Comparison of ENCODE assay signal across 11 cellular contexts in the genomic region with DNA sequence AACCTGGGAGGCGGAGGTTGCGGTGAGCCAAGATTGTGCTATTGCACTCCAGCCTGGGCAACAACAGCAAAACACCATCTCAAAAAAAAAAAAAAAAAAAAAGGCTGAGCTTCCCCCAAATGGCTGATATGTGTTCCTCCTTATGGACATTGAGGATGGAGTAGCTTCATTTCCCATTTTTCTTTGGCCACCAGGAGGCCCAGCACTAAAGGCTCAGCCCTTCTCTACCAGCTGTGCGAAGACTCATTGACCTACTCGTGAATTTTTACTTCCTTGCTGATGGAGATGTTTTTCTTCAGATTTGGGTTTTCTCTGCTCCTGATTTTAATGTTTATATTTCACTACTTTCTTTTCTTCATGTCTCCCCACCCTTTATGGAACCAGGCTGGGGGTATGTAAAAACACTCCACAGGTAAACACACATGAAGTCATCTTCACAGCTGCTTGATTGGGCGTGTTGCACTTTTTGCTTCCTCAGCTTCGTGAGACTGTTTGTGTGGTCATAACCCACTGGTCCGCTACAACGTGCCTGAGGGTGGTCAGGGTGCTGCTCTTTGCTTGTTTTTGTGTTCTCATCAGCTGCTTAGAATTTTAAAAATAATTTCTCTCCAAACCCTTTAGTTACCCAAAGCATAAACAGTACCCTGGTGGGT. TPM values are rescaled to one million over a fixed set of nuclear protein-coding genes. Genes with fewer than 3 reads are reported as not detected.
A peak's percentile ranks its signal among the peaks of the same experiment; 100 is the strongest.
DNase-seq lines count a peak whose midpoint lies in the region; FAIRE-seq and TF ChIP-seq lines count a peak whose summit lies in the region.
"Had no signal": no experiment of that assay in that cellular context is flagged by ENCODE, and none has a peak within 500 bp of the region (broad histone marks: within the 10 kb centered on the region; RNA-seq: fewer than 3 reads in every experiment).

No MANE protein-coding gene starts in this region.

- H3K4me1 Mint-ChIP-seq in glutamatergic neuron (ENCODE audit: low read depth, unreplicated experiment): peaks cover 7% of the 10 kb centered on the region

- FAIRE-seq in GM19239 (lab: Jason Lieb, UNC): no peak
- FAIRE-seq: D721Med, pancreas had no signal

- H3K27ac ChIP-seq in 22Rv1: no peak overlapping the region
- H3K27ac ChIP-seq: SJSA1 had no signal

- peak; percentile 54 for DNase-seq in SK-MEL-5 (ENCODE audit: low read depth, low spot score)
- DNase-seq in glutamatergic neuron: no peak
- no peak for DNase-seq in GM19239 (ENCODE audit: insufficient read length, low spot score)
- no peak for DNase-seq in cerebellar nuclear complex (lab: John Stamatoyannopoulos, UW)
- DNase-seq in nucleus accumbens (lab: John Stamatoyannopoulos, UW): no peak
- no peak for DNase-seq in COLO668 (lab: John Stamatoyannopoulos, UW; ENCODE audit: unreplicated experiment)

- peaks cover 9% of the 10 kb centered on the region for H3K27me3 Mint-ChIP-seq in glutamatergic neuron (ENCODE audit: unreplicated experiment)

- H3K4me3 ChIP-seq in GM12875 (ENCODE audit: low read depth, low read length): no peak overlapping the region
- H3K4me3 ChIP-seq: pancreas, SJSA1 had no signal

- H3K36me3 Mint-ChIP-seq in glutamatergic neuron (ENCODE audit: unreplicated experiment): peaks cover 5% of the 10 kb centered on the region

- in situ Hi-C loops in SK-MEL-5 (cut with HindIII; ENCODE audit: low pct_unique_long_range_greater_than_20kb, low sequenced_read_pairs): no loop called here

- H3K4me3 Mint-ChIP-seq in glutamatergic neuron (ENCODE audit: unreplicated experiment): no peak overlapping the region

- TF ChIP-seq CTCF in 22Rv1 (IDR thresholded peaks at IDR 0.05) (peak; percentile 22; the same call in 1 of the 2 replicates), GM12875 (IDR thresholded peaks at IDR 0.05; ENCODE audit: borderline replicate concordance, insufficient read depth, low read depth, low read length) (0 out of 2 replicates have a peak, but pooled peaks have one; percentile 12), glutamatergic neuron (IDR thresholded peaks at IDR 0.05; ENCODE audit: partially characterized antibody, unreplicated experiment) (peak; percentile 13)

- H3K27ac Mint-ChIP-seq in glutamatergic neuron (ENCODE audit: unreplicated experiment): no peak overlapping the region

- H3K9me3 Mint-ChIP-seq in glutamatergic neuron (ENCODE audit: unreplicated experiment): peaks cover 4% of the 10 kb centered on the region

RNA-seq across cellular contexts. Expression of a gene that starts 13.5 kb away (rescaled TPM):
- total RNA-seq in SK-MEL-5 (2014; rRNA removed; shearing (Covaris generic)): 10.6 and 17.1 TPM in 2 replicates
- polyA plus RNA-seq in SK-MEL-5 (2015; cell fraction: cytosol; rRNA removed): 18.4 and 22.1 TPM in 2 replicates
- 27.5 and 27.8 TPM in 2 replicates for polyA plus RNA-seq in SK-MEL-5 (2015; cell fraction: nucleus; rRNA removed)
- total RNA-seq in glutamatergic neuron (ENCODE audit: unreplicated experiment): 31.8 TPM

RNA-seq across cellular contexts. Expression of a gene that starts 19.1 kb away (rescaled TPM):
- total RNA-seq in SK-MEL-5 (2014; rRNA removed; shearing (Covaris generic)): 40.0 and 47.2 TPM in 2 replicates
- 48.2 and 65.3 TPM in 2 replicates for polyA plus RNA-seq in SK-MEL-5 (2015; cell fraction: cytosol; rRNA removed)
- polyA plus RNA-seq in SK-MEL-5 (2015; cell fraction: nucleus; rRNA removed): 30.6 and 39.1 TPM in 2 replicates
- 8.0 TPM for total RNA-seq in glutamatergic neuron (ENCODE audit: unreplicated experiment)

RNA-seq across cellular contexts. Expression of a gene that starts 19.3 kb away (rescaled TPM):
- 5.5 and 10.9 TPM in 2 replicates for total RNA-seq in SK-MEL-5 (2014; rRNA removed; shearing (Covaris generic))
- polyA plus RNA-seq in SK-MEL-5 (2015; cell fraction: cytosol; rRNA removed): 7.3 and 11.3 TPM in 2 replicates
- 8.3 and 9.7 TPM in 2 replicates for polyA plus RNA-seq in SK-MEL-5 (2015; cell fraction: nucleus; rRNA removed)
- 7.4 TPM for total RNA-seq in glutamatergic neuron (ENCODE audit: unreplicated experiment)

RNA-seq across cellular contexts. Expression of a gene that starts 34.7 kb away (rescaled TPM):
- total RNA-seq in SK-MEL-5 (2014; rRNA removed; shearing (Covaris generic)): 0.18 TPM in 1 of 2 replicates, not detected in the other
- 0.14 and 0.19 TPM in 2 replicates for polyA plus RNA-seq in SK-MEL-5 (2015; cell fraction: cytosol; rRNA removed)
- 0.28 TPM in 1 of 2 replicates, not detected in the other for polyA plus RNA-seq in SK-MEL-5 (2015; cell fraction: nucleus; rRNA removed)
- not detected for total RNA-seq in glutamatergic neuron (ENCODE audit: unreplicated experiment)
- total RNA-seq: SJSA1 had no signal

RNA-seq across cellular contexts. Expression of a gene that starts 50.8 kb away (rescaled TPM):
- total RNA-seq in SK-MEL-5 (2014; rRNA removed; shearing (Covaris generic)): 88.4 and 99.6 TPM in 2 replicates
- 65.1 and 69.2 TPM in 2 replicates for polyA plus RNA-seq in SK-MEL-5 (2015; cell fraction: cytosol; rRNA removed)
- 28.8 and 29.4 TPM in 2 replicates for polyA plus RNA-seq in SK-MEL-5 (2015; cell fraction: nucleus; rRNA removed)
- total RNA-seq in glutamatergic neuron (ENCODE audit: unreplicated experiment): 156 TPM
